ENCODE assay signal across 2 cellular contexts in genomic region chr12:44847888-44848770, GRCh38.
A peak's percentile ranks its signal among the peaks of the same experiment; 100 is the strongest.
TF ChIP-seq lines count a peak whose summit lies in the region.

No MANE protein-coding gene starts in this region.

TF ChIP-seq in GM23338, 12 proteins besides CTCF, POLR2A, EP300 and RAD21 (continued from another document):
- TF ChIP-seq CREB1 (CRISPR knock-in tag; IDR thresholded peaks at IDR 0.05; ENCODE audit: low read depth) (no peak), REST (IDR thresholded peaks at IDR 0.05; ENCODE audit: unreplicated experiment) (no peak), EZH2 (IDR thresholded peaks at IDR 0.05; ENCODE audit: low read depth, unreplicated experiment) (no peak), ZNF331 (CRISPR knock-in tag; IDR thresholded peaks at IDR 0.05; ENCODE audit: low read depth) (no peak)

TF ChIP-seq in GM12878, 131 proteins besides CTCF, POLR2A, EP300 and RAD21 (continued from another document and continues in another):
- TF ChIP-seq RELB (IDR thresholded peaks at IDR 0.05; ENCODE audit: low read depth) (no peak), KLF5 (IDR thresholded peaks at IDR 0.05; ENCODE audit: partially characterized antibody) (no peak), SMC3 (IDR thresholded peaks at IDR 0.05; ENCODE audit: borderline replicate concordance, low read length) (no peak), CBFB (IDR thresholded peaks at IDR 0.05; ENCODE audit: low read depth) (peak; percentile 54; the same call in 1 of the 2 replicates), NFYA (IDR thresholded peaks at IDR 0.05; ENCODE audit: borderline replicate concordance, low read depth, low read length) (no peak), KDM1A (IDR thresholded peaks at IDR 0.05; ENCODE audit: borderline replicate concordance) (no peak), KAT2A (conservative IDR thresholded peaks at IDR 0.05; ENCODE audit: control insufficient read depth, low read depth, low read length) (no peak), ZBTB40 (IDR thresholded peaks at IDR 0.05; ENCODE audit: borderline replicate concordance) (no peak; the same call in 1 of the 2 replicates), BACH1 (IDR thresholded peaks at IDR 0.05; ENCODE audit: borderline replicate concordance) (no peak), GABPA (IDR thresholded peaks at IDR 0.05; ENCODE audit: low read depth) (peak; percentile 79), PKNOX1 (IDR thresholded peaks at IDR 0.05) (no peak), CBX5 (IDR thresholded peaks at IDR 0.05; ENCODE audit: low read depth) (no peak; the same call in 1 of the 2 replicates), ZBTB4 (CRISPR knock-in tag; IDR thresholded peaks at IDR 0.05) (no peak), YY1 (IDR thresholded peaks at IDR 0.05; ENCODE audit: low read depth, low read length) (no peak), CREM (IDR thresholded peaks at IDR 0.05; ENCODE audit: low read depth) (peak; percentile 65; the same call in 1 of the 2 replicates), SREBF1 (IDR thresholded peaks at IDR 0.05; ENCODE audit: low read length) (no peak), MEF2B (IDR thresholded peaks at IDR 0.05; ENCODE audit: partially characterized antibody, poor library complexity, severe bottlenecking) (no peak), BCL3 (IDR thresholded peaks at IDR 0.05; ENCODE audit: borderline replicate concordance, insufficient read depth, low read depth, low read length, poor library complexity, severe bottlenecking) (no peak), SKIL (IDR thresholded peaks at IDR 0.05; ENCODE audit: low read depth, poor library complexity, severe bottlenecking) (peak; percentile 36), MYB (IDR thresholded peaks at IDR 0.05; ENCODE audit: borderline replicate concordance, low read depth, low read length) (no peak), ZNF217 (IDR thresholded peaks at IDR 0.05) (no peak), PAX8 (IDR thresholded peaks at IDR 0.05) (no peak), ATF2 (IDR thresholded peaks at IDR 0.05; ENCODE audit: low read length) (peak; percentile 50; the same call in 1 of the 2 replicates), EED (IDR thresholded peaks at IDR 0.05; ENCODE audit: low read depth) (peak; percentile 61; the same call in 1 of the 2 replicates), NFXL1 (IDR thresholded peaks at IDR 0.05; ENCODE audit: borderline replicate concordance) (no peak), HSF1 (IDR thresholded peaks at IDR 0.05; ENCODE audit: low read depth, low read length) (no peak), WRNIP1 (IDR thresholded peaks at IDR 0.05; ENCODE audit: borderline replicate concordance, low read depth, low read length) (no peak), E2F4 (IDR thresholded peaks at IDR 0.05; ENCODE audit: low read depth, low read length) (no peak), CHD1 (IDR thresholded peaks at IDR 0.05; ENCODE audit: low read depth, low read length) (no peak), ZBTB11 (CRISPR knock-in tag; IDR thresholded peaks at IDR 0.05) (no peak)
